ENCODE assay signal across 24 cellular contexts in the genomic region with DNA sequence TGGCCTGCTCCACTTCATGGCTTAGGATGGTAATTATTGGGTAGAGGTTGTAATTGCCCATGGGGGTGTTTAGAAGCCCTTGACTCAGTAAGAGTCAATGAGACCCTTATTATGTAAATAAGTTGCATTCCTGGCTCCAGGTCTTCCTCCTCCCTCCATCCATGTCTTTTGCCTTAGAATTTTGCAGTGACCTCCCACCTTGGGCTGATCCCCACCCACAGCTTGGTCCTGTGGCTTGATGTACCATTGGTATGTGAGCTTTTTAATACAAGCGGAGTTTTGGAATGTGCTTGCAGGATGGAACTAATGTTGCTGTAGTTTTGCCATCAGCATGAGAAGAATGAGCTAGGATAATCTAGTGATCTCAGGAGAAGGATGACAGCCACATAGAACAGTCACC.
DNase-seq lines count a peak whose midpoint lies in the region; TF ChIP-seq lines count a peak whose summit lies in the region.
"Had no signal": no experiment of that assay in that cellular context is flagged by ENCODE, and none has a peak within 500 bp of the region (broad histone marks: within the 10 kb centered on the region; RNA-seq: fewer than 3 reads in every experiment).

No MANE protein-coding gene starts in this region.

- peaks cover 2% of the 10 kb centered on the region; the same call in 1 of the 2 replicates for H3K79me2 ChIP-seq in H9 (ENCODE audit: insufficient read depth, low read length)

- no CpG with 5 or more reads among the region's 1 CpG for WGBS in H9 (ENCODE audit: extremely low coverage, insufficient read length, low lambda C conversion rate)
- 100% methylated on average over 1 of the region's 1 CpG for WGBS in thyroid gland, 2 donors

- H3K36me3 Mint-ChIP-seq in H9 (ENCODE audit: insufficient read depth in 1 of 3, low read depth in 3 of 3) = peaks cover 28 to 53% (median 43%) of the 10 kb centered on the region in 3 experiments
- H3K36me3 Mint-ChIP-seq in type B pancreatic cell = peaks cover 55% of the 10 kb centered on the region

- DNase-seq in H9 (no peak), ascending aorta (ENCODE audit: low spot score in 2 of 2) (no peak), iPS-NIHi11 (ENCODE audit: low spot score) (peak; percentile 37), thyroid gland (no peak), NCI-H2081 (lab: John Stamatoyannopoulos, UW) (no peak), type B pancreatic cell (ENCODE audit: extremely low spot score, unreplicated experiment) (no peak), H4 (ENCODE audit: low spot score) (no peak)
- DNase-seq: activated naive CD4-positive, alpha-beta T cell; activated T-cell treated with anti-CD3 and anti-CD28 coated beads, Interleukin-2, amount 50 U/mL, for 4 hours; CD8-positive, alpha-beta memory T cell; effector memory CD4-positive, alpha-beta T cell; erythroblast; foreskin keratinocyte; Karpas-422; MV-4-11; NCI-H146; NCI-H524 treated with DMSO at 0.1 percent for 48 hours; NK-92 treated with Interleukin-12 subunit alpha and Interleukin-12 subunit beta, amount 100 ng/mL, for 24 hours; stimulated activated CD4-positive, alpha-beta T cell treated with anti-CD3 and anti-CD28 coated beads, Interleukin-4, amount 100 ng/mL, for 24 hours; stimulated activated naive B cell treated with anti-CD40 and anti-IgM and Interleukin-4, amounts not matched to agents 10 μg/mL and 1 μg/mL and 100 μg/mL, for 72 hours; T-helper 1 cell; testis had no signal

- no peak overlapping the region for H2BK15ac ChIP-seq in H9 (ENCODE audit: low read depth, low read length)

- H3K27me3 ChIP-seq in H9 (ENCODE audit: insufficient read depth, low read length) (no peaks in the 10 kb centered on the region), ascending aorta (no peaks in the 10 kb centered on the region), thyroid gland (no peaks in the 10 kb centered on the region)
- H3K27me3 ChIP-seq: foreskin keratinocyte, SJSA1, testis had no signal

- H3K56ac ChIP-seq in H9 (ENCODE audit: insufficient read length, low read depth, low read length) = no peak overlapping the region

- peaks cover 3% of the 10 kb centered on the region for H3K79me1 ChIP-seq in H9 (ENCODE audit: insufficient read depth, low read depth, low read length, poor library complexity, severe bottlenecking)

- no peak overlapping the region for H4K91ac ChIP-seq in H9 (ENCODE audit: insufficient read length, low read depth, low read length)

- H3K4me3 Mint-ChIP-seq in H9 (no peak overlapping the region), type B pancreatic cell (no peak overlapping the region)
- H3K4me3 Mint-ChIP-seq: activated T-cell treated with anti-CD3 and anti-CD28 coated beads, Interleukin-2, amount 50 U/mL, for 4 hours; CD8-positive, alpha-beta memory T cell; stimulated activated naive B cell treated with anti-CD40 and anti-IgM and Interleukin-4, amounts not matched to agents 10 μg/mL and 1 μg/mL and 100 μg/mL, for 72 hours had no signal

- no peak for TF ChIP-seq CTCF in H9 (conservative IDR thresholded peaks at IDR 0.05)
- no peak for TF ChIP-seq CTCF in ascending aorta (IDR thresholded peaks at IDR 0.05)
- TF ChIP-seq CTCF in thyroid gland (IDR thresholded peaks at IDR 0.05) = no peak
- TF ChIP-seq CTCF in type B pancreatic cell (conservative IDR thresholded peaks at IDR 0.05) = no peak

- intact Hi-C loops in ascending aorta (cut with DNase I) = no loop called here
- intact Hi-C loops in thyroid gland (cut with DNase I) = no loop called here

- H4K8ac ChIP-seq in H9 (replicated peaks; ENCODE audit: insufficient read length, low read depth, low read length) = no peak overlapping the region

- no peak overlapping the region for H3T11ph ChIP-seq in H9 (ENCODE audit: low read length)

- no peaks in the 10 kb centered on the region for H3K23me2 ChIP-seq in H9 (ENCODE audit: insufficient read length, low read depth, low read length, poor library complexity, severe bottlenecking)

- no peaks in the 10 kb centered on the region for H3K9me3 ChIP-seq in H9 (ENCODE audit: control insufficient read depth, low read depth, low read length)
- H3K9me3 ChIP-seq in ascending aorta = no peaks in the 10 kb centered on the region
- no peaks in the 10 kb centered on the region for H3K9me3 ChIP-seq in thyroid gland
- H3K9me3 ChIP-seq: SJSA1, testis had no signal

- H2BK12ac ChIP-seq in H9 (ENCODE audit: insufficient read length, low read depth, low read length) = no peak overlapping the region

- H3K4me3 ChIP-seq in ascending aorta = no peak overlapping the region
- H3K4me3 ChIP-seq in thyroid gland (replicated peaks in 1 of 3) = no peak overlapping the region
- H3K4me3 ChIP-seq: lung, SJSA1, testis had no signal

- H3K27ac ChIP-seq in H9 (ENCODE audit: insufficient read length, low read depth, low read length) (no peak overlapping the region), ascending aorta (peak overlapping the region; percentile 26 to 70), thyroid gland (peak overlapping the region; percentile 21 to 98 (median 54))
- H3K27ac ChIP-seq: foreskin keratinocyte, SJSA1 had no signal

- peaks cover 34 to 39% of the 10 kb centered on the region in 2 experiments for H3K4me1 Mint-ChIP-seq in H9
- peaks cover 19% of the 10 kb centered on the region for H3K4me1 Mint-ChIP-seq in type B pancreatic cell (ENCODE audit: unreplicated experiment)

- H3K27me3 Mint-ChIP-seq in H9 (ENCODE audit: low read depth) (no peaks in the 10 kb centered on the region), type B pancreatic cell (no peaks in the 10 kb centered on the region)
- H3K27me3 Mint-ChIP-seq: CD8-positive, alpha-beta memory T cell; stimulated activated naive B cell treated with anti-CD40 and anti-IgM and Interleukin-4, amounts not matched to agents 10 μg/mL and 1 μg/mL and 100 μg/mL, for 72 hours had no signal

- no peak overlapping the region for H3K18ac ChIP-seq in H9 (ENCODE audit: insufficient read length, low read depth, low read length)

- no peak overlapping the region for H3K4ac ChIP-seq in H9 (ENCODE audit: low read depth, low read length)

- H3K9ac ChIP-seq in H9 (ENCODE audit: extremely low read depth, insufficient read length, low read length) = no peak overlapping the region

- H3K23ac ChIP-seq in H9 (ENCODE audit: insufficient read length, low read depth, low read length) = no peak overlapping the region

- no peak overlapping the region for H4K5ac ChIP-seq in H9 (ENCODE audit: insufficient read length, low read depth, low read length)

- H2BK20ac ChIP-seq in H9 (ENCODE audit: low read depth, low read length, poor library complexity, severe bottlenecking) = no peak overlapping the region

- no peak for TF ChIP-seq POLR2A in thyroid gland (IDR thresholded peaks at IDR 0.05)

- peaks cover 3 to 6% of the 10 kb centered on the region in 2 donors for H3K36me3 ChIP-seq in ascending aorta
- peaks cover 4 to 8% of the 10 kb centered on the region in 2 donors for H3K36me3 ChIP-seq in thyroid gland

- no peak overlapping the region for H3K4me2 ChIP-seq in H9 (ENCODE audit: insufficient read depth, insufficient read length, low read length)

- no peaks in the 10 kb centered on the region for H4K20me1 ChIP-seq in H9 (ENCODE audit: control insufficient read depth, insufficient read depth, insufficient read length)

- H2BK5ac ChIP-seq in H9 (ENCODE audit: insufficient read length, low read length) = no peak overlapping the region

- H3K14ac ChIP-seq in H9 (ENCODE audit: insufficient read depth, low read length) = no peak overlapping the region

- H3K9me3 Mint-ChIP-seq in H9 = peaks cover 5 to 9% of the 10 kb centered on the region in 2 experiments; a peak in 4 of 5 replicates
- H3K9me3 Mint-ChIP-seq in type B pancreatic cell = peaks cover 11% of the 10 kb centered on the region
- H3K9me3 Mint-ChIP-seq: activated T-cell treated with anti-CD3 and anti-CD28 coated beads, Interleukin-2, amount 50 U/mL, for 4 hours; CD8-positive, alpha-beta memory T cell; stimulated activated naive B cell treated with anti-CD40 and anti-IgM and Interleukin-4, amounts not matched to agents 10 μg/mL and 1 μg/mL and 100 μg/mL, for 72 hours had no signal

- no peak overlapping the region for H2AFZ ChIP-seq in H9 (ENCODE audit: low read length)

- no peak overlapping the region for H2BK120ac ChIP-seq in H9 (ENCODE audit: low read depth, low read length, poor library complexity, severe bottlenecking)

- no peak overlapping the region for H2AK5ac ChIP-seq in H9 (ENCODE audit: insufficient read length, low read length)

- peak overlapping the region; percentile 40 to 88 (median 85); a peak in 6 of 7 replicates for H3K27ac Mint-ChIP-seq in H9
- H3K27ac Mint-ChIP-seq in type B pancreatic cell = no peak overlapping the region

- H3K4me1 ChIP-seq in H9 (ENCODE audit: insufficient read depth, low read length) = peaks cover 7% of the 10 kb centered on the region
- peaks cover 2 to 15% of the 10 kb centered on the region in 2 donors for H3K4me1 ChIP-seq in ascending aorta
- H3K4me1 ChIP-seq in thyroid gland = peaks cover 53 to 60% of the 10 kb centered on the region in 2 donors
- H3K4me1 ChIP-seq: testis had no signal
